ENCODE assay signal across 13 cellular contexts in the genomic region with DNA sequence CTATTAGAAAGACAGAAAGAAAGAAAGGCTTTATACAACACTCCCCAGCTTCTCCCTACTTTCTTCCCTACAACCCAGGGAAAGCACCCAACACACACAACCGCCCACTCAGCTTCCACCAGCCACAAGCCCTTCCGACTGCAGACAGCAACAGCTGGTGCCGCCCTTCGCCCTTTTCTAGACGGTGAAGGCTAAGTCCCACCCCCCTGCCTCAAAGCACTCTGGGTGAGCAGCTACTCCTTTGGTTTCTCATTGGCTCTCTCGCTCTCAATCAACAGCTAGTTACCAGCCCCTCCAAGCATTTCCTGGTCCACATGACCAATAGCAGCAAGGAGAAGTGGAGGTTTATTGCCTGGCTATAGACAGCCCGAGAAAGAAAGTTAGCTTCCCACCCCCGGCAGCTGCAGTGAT.
DNase-seq lines count a peak whose midpoint lies in the region; ATAC-seq and TF ChIP-seq lines count a peak whose summit lies in the region.
"Had no signal": no experiment of that assay in that cellular context is flagged by ENCODE, and none has a peak within 500 bp of the region (broad histone marks: within the 10 kb centered on the region; RNA-seq: fewer than 3 reads in every experiment).

No MANE protein-coding gene starts in this region.

- H3K27ac ChIP-seq in caudate nucleus (ENCODE audit: low read depth, low read length), result no peak overlapping the region
- H3K27ac ChIP-seq in CD4-positive, alpha-beta T cell (ENCODE audit: low read depth, low read length), result no peak overlapping the region
- H3K27ac ChIP-seq: KMS-11, vagina had no signal

- CTCF ChIA-PET in CD4-positive, alpha-beta T cell (lab: Charles Lee), result no interaction called here

- no peak overlapping the region for H3K4me3 Mint-ChIP-seq in CD4-positive, alpha-beta T cell
- H3K4me3 Mint-ChIP-seq in activated T-cell treated with anti-CD3 and anti-CD28 coated beads, Interleukin-2, amount 50 U/mL, for 4 hours, result no peak overlapping the region
- H3K4me3 Mint-ChIP-seq: activated CD4-positive, alpha-beta T cell treated with anti-CD3 and anti-CD28 coated beads for 36 hours; brain; CD14-positive monocyte had no signal

- H3K9me3 Mint-ChIP-seq in CD4-positive, alpha-beta T cell, result no peaks in the 10 kb centered on the region
- H3K9me3 Mint-ChIP-seq in activated T-cell treated with anti-CD3 and anti-CD28 coated beads, Interleukin-2, amount 50 U/mL, for 4 hours, result no peaks in the 10 kb centered on the region
- H3K9me3 Mint-ChIP-seq: brain had no signal

- H3K27me3 Mint-ChIP-seq in CD4-positive, alpha-beta T cell, result peaks cover 7% of the 10 kb centered on the region
- H3K27me3 Mint-ChIP-seq in activated T-cell treated with anti-CD3 and anti-CD28 coated beads, Interleukin-2, amount 50 U/mL, for 4 hours (ENCODE audit: low read depth), result peaks cover 12% of the 10 kb centered on the region

- H3K27me3 ChIP-seq in CD4-positive, alpha-beta T cell (ENCODE audit: control insufficient read depth, insufficient read depth, low read length), result no peaks in the 10 kb centered on the region
- H3K27me3 ChIP-seq: vagina had no signal

- intact Hi-C loops in CD4-positive, alpha-beta T cell (cut with DNase I, micrococcal nuclease), result no loop called here
- intact Hi-C loops in left cardiac atrium (cut with DNase I), result no loop called here

- TF ChIP-seq CTCF in CD4-positive, alpha-beta T cell (IDR thresholded peaks at IDR 0.05), result no peak

- POLR2A ChIA-PET in CD4-positive, alpha-beta T cell (lab: Charles Lee), result no interaction called here

- H3K36me3 Mint-ChIP-seq in CD4-positive, alpha-beta T cell (ENCODE audit: low read depth), result no peaks in the 10 kb centered on the region
- no peaks in the 10 kb centered on the region for H3K36me3 Mint-ChIP-seq in activated T-cell treated with anti-CD3 and anti-CD28 coated beads, Interleukin-2, amount 50 U/mL, for 4 hours (ENCODE audit: insufficient read depth)
- H3K36me3 Mint-ChIP-seq: brain, CD14-positive monocyte had no signal

- ATAC-seq in CD4-positive, alpha-beta T cell (ENCODE audit: poor library complexity), result no peak
- no peak for ATAC-seq in left cardiac atrium
- no peak for ATAC-seq in activated T-cell treated with anti-CD3 and anti-CD28 coated beads, Interleukin-2, amount 50 U/mL, for 4 hours
- ATAC-seq: activated CD4-positive, alpha-beta T cell treated with anti-CD3 and anti-CD28 coated beads for 36 hours had no signal

- H3K4me1 Mint-ChIP-seq in CD4-positive, alpha-beta T cell (ENCODE audit: low read depth), result no peaks in the 10 kb centered on the region
- H3K4me1 Mint-ChIP-seq in activated T-cell treated with anti-CD3 and anti-CD28 coated beads, Interleukin-2, amount 50 U/mL, for 4 hours (ENCODE audit: low read depth), result no peaks in the 10 kb centered on the region
- H3K4me1 Mint-ChIP-seq: activated CD4-positive, alpha-beta T cell treated with anti-CD3 and anti-CD28 coated beads for 36 hours; CD14-positive monocyte had no signal

- no peaks in the 10 kb centered on the region for H3K9me3 ChIP-seq in CD4-positive, alpha-beta T cell (ENCODE audit: control insufficient read depth, low read length)
- H3K9me3 ChIP-seq: vagina had no signal

- DNase-seq in COLO829 (ENCODE audit: low spot score), result peak; percentile 42
- peak; percentile 87 for DNase-seq in M059J (ENCODE audit: low read depth)
- peak in 39 of 61 donors; percentile 1 to 72 (median 12) for DNase-seq in caudate nucleus (lab: John Stamatoyannopoulos, UW)
- peak in 30 of 56 donors; percentile 2 to 55 (median 19) for DNase-seq in nucleus accumbens (lab: John Stamatoyannopoulos, UW)
- DNase-seq in CD4-positive, alpha-beta T cell, result no peak
- DNase-seq in left cardiac atrium, result no peak
- DNase-seq in NCI-H69 (lab: John Stamatoyannopoulos, UW), result no peak
- no peak for DNase-seq in activated T-cell treated with anti-CD3 and anti-CD28 coated beads, Interleukin-2, amount 50 U/mL, for 4 hours
- DNase-seq: activated CD4-positive, alpha-beta T cell treated with anti-CD3 and anti-CD28 coated beads for 36 hours had no signal

- no peak overlapping the region for H3K27ac Mint-ChIP-seq in CD4-positive, alpha-beta T cell
- H3K27ac Mint-ChIP-seq: activated CD4-positive, alpha-beta T cell treated with anti-CD3 and anti-CD28 coated beads for 36 hours; CD14-positive monocyte had no signal

Comparison
In these comparisons a context has a peak if more than half of its experiments do, and no peak if none do; other contexts are left out.
1. DNase-seq: peak in COLO829 (single experiment), M059J (single experiment), caudate nucleus (39 of 61) and nucleus accumbens (30 of 56); none in CD4-positive, alpha-beta T cell (0 of 10), left cardiac atrium (single experiment), NCI-H69 (single experiment) and activated T-cell treated with anti-CD3 and anti-CD28 coated beads, Interleukin-2, amount 50 U/mL, for 4 hours (single experiment).